Comparison of ENCODE assay signal across 17 cellular contexts in the genomic region with DNA sequence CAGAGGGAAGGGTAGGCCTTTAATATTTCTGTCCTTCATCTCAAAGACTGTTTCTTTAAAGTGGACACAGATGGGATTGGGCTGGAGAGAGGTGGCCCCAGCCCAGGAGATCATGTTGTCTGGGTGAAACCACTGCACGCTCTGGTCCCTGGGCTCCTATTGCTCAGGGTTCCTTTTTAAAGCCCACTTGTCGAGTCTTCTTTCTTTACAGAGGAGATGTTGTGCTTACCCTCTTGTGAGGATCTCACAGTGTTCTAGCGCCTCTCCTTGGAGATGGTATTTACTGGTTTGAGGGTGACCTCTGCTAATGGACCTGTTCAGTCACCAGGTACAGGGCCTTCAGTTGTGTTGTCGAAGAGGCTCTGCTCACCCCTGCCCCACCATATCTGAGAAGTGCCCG. TPM values are rescaled to one million over a fixed set of nuclear protein-coding genes. Genes with fewer than 3 reads are reported as not detected.
DNase-seq lines count a peak whose midpoint lies in the region; ATAC-seq, FAIRE-seq and TF ChIP-seq lines count a peak whose summit lies in the region.
"Had no signal": no experiment of that assay in that cellular context is flagged by ENCODE, and none has a peak within 500 bp of the region (broad histone marks: within the 10 kb centered on the region; RNA-seq: fewer than 3 reads in every experiment).

No MANE protein-coding gene starts in this region.

- H3K4me3 ChIP-seq in left ventricle myocardium inferior (no peak overlapping the region), right atrium auricular region (no peak overlapping the region), coronary artery (no peak overlapping the region), liver (ENCODE audit: low read depth in 1 of 3, low read length in 3 of 3) (no peak overlapping the region), aorta (ENCODE audit: low read length in 2 of 2) (no peak overlapping the region), brain microvascular endothelial cell (ENCODE audit: low read depth, low read length) (no peak overlapping the region)
- H3K4me3 ChIP-seq: BLaER1 had no signal

- H3K27me3 ChIP-seq in left ventricle myocardium inferior (ENCODE audit: low read depth) (no peaks in the 10 kb centered on the region), right atrium auricular region (no peaks in the 10 kb centered on the region), liver (ENCODE audit: control insufficient read depth in 4 of 4, insufficient read depth in 4 of 4, low read length in 3 of 4) (no peaks in the 10 kb centered on the region), aorta (ENCODE audit: control insufficient read depth in 1 of 2, insufficient read depth in 2 of 2, low read length in 1 of 2) (no peaks in the 10 kb centered on the region), brain microvascular endothelial cell (replicated peaks) (no peaks in the 10 kb centered on the region)

- no peak for TF ChIP-seq RAD21 in liver (IDR thresholded peaks at IDR 0.05)

- H3K9ac ChIP-seq in liver (ENCODE audit: low read depth in 1 of 2, low read length in 2 of 2) = no peak overlapping the region
- H3K9ac ChIP-seq: BLaER1 had no signal

- intact Hi-C loops in left ventricle myocardium inferior (cut with micrococcal nuclease) = no loop called here
- intact Hi-C loops in aorta (cut with DNase I) = no loop called here

- H3K4me1 ChIP-seq in left ventricle myocardium inferior (peaks cover 42% of the 10 kb centered on the region), right atrium auricular region (peaks cover 0 to 32% of the 10 kb centered on the region in 2 donors), liver (ENCODE audit: control insufficient read depth in 4 of 4, insufficient read depth in 4 of 4, low read length in 3 of 4) (peaks cover 4 to 20% (median 12%) of the 10 kb centered on the region in 4 donors), aorta (ENCODE audit: control insufficient read depth in 1 of 2, insufficient read depth in 2 of 2, low read length in 2 of 2) (peaks cover 10 to 13% of the 10 kb centered on the region in 2 donors)
- H3K4me1 ChIP-seq: Caco-2 had no signal

- H3K9me3 ChIP-seq in left ventricle myocardium inferior (replicated peaks) (peaks cover 9% of the 10 kb centered on the region), right atrium auricular region (no peaks in the 10 kb centered on the region), liver (ENCODE audit: control insufficient read depth in 4 of 4, low read length in 3 of 4) (no peaks in the 10 kb centered on the region), aorta (ENCODE audit: control insufficient read depth, low read length) (no peaks in the 10 kb centered on the region)

- in situ Hi-C loops in brain microvascular endothelial cell (cut with HindIII; ENCODE audit: low pct_ligation_motif_present, low sequenced_read_pairs) = no loop called here

- no peak for TF ChIP-seq CTCF in left ventricle myocardium inferior (IDR thresholded peaks at IDR 0.05; ENCODE audit: borderline replicate concordance)
- TF ChIP-seq CTCF in right atrium auricular region (IDR thresholded peaks at IDR 0.05) = no peak
- TF ChIP-seq CTCF in coronary artery (IDR thresholded peaks at IDR 0.05) = no peak
- TF ChIP-seq CTCF in liver (IDR thresholded peaks at IDR 0.05; ENCODE audit: low read depth, low read length, missing input control) = no peak
- no peak for TF ChIP-seq CTCF in brain microvascular endothelial cell (IDR thresholded peaks at IDR 0.05; ENCODE audit: low read depth, low read length, missing control alignments)

- FAIRE-seq in urothelium cell line (lab: Jason Lieb, UNC) = no peak
- FAIRE-seq: GM19239 had no signal

- H3K27ac ChIP-seq in left ventricle myocardium inferior (replicated peaks) = peak overlapping the region; percentile 50
- no peak overlapping the region for H3K27ac ChIP-seq in right atrium auricular region
- H3K27ac ChIP-seq in coronary artery = peak overlapping the region; percentile 75 to 81
- peak overlapping the region; percentile 25 to 40 for H3K27ac ChIP-seq in liver (ENCODE audit: low read depth in 1 of 2, low read length in 2 of 2)
- H3K27ac ChIP-seq in aorta (ENCODE audit: low read depth in 1 of 2, low read length in 2 of 2) = peak overlapping the region; percentile 7 to 20
- no peak overlapping the region for H3K27ac ChIP-seq in brain microvascular endothelial cell
- H3K27ac ChIP-seq: BLaER1 had no signal

- ATAC-seq in aorta (ENCODE audit: low FRiP score) = no peak
- no peak for ATAC-seq in HG02571 (IDR thresholded peaks at IDR 0.05; ENCODE audit: unreplicated experiment)

- no peak for DNase-seq in left ventricle myocardium inferior
- no peak for DNase-seq in right atrium auricular region (ENCODE audit: low spot score)
- no peak for DNase-seq in coronary artery (ENCODE audit: low spot score)
- DNase-seq in aorta = no peak
- DNase-seq in brain microvascular endothelial cell = no peak
- no peak for DNase-seq in urothelium cell line (ENCODE audit: low spot score)
- DNase-seq: 8988T; AML-193; Caco-2; CD8-positive, alpha-beta memory T cell; DMS53; GF-D8; HCEC 1CT had no signal

- WGBS in liver = 98% methylated on average over 5 of the region's 5 CpGs
- 97% methylated on average over 5 of the region's 5 CpGs for WGBS in aorta, 2 donors

- no peaks in the 10 kb centered on the region for H3K36me3 ChIP-seq in left ventricle myocardium inferior
- no peaks in the 10 kb centered on the region for H3K36me3 ChIP-seq in right atrium auricular region
- H3K36me3 ChIP-seq in liver (ENCODE audit: control insufficient read depth in 4 of 4, insufficient read depth in 3 of 4, low read depth in 1 of 4, low read length in 3 of 4) = no peaks in the 10 kb centered on the region
- H3K36me3 ChIP-seq in aorta (ENCODE audit: control insufficient read depth in 1 of 2, insufficient read depth in 2 of 2, low read length in 1 of 2) = no peaks in the 10 kb centered on the region
- H3K36me3 ChIP-seq in brain microvascular endothelial cell (replicated peaks) = no peaks in the 10 kb centered on the region
- H3K36me3 ChIP-seq: BLaER1 had no signal

TF ChIP-seq in liver, 16 proteins besides CTCF, POLR2A, EP300 and RAD21:
- TF ChIP-seq RXRA (IDR thresholded peaks at IDR 0.05) (no peak), NR2F2 (IDR thresholded peaks at IDR 0.05) (no peak), TAF1 (conservative IDR thresholded peaks at IDR 0.05) (no peak), GABPA (IDR thresholded peaks at IDR 0.05 in 1 of 2, conservative IDR thresholded peaks at IDR 0.05 in 1 of 2) (no peak), SP1 (IDR thresholded peaks at IDR 0.05) (no peak), FOXA2 (IDR thresholded peaks at IDR 0.05) (no peak), FOXA1 (IDR thresholded peaks at IDR 0.05) (no peak), EGR1 (IDR thresholded peaks at IDR 0.05; ENCODE audit: low read depth in 2 of 2) (no peak), HNF4A (conservative IDR thresholded peaks at IDR 0.05) (no peak), HNF4G (IDR thresholded peaks at IDR 0.05) (no peak)
- TF ChIP-seq, protein P1, sequence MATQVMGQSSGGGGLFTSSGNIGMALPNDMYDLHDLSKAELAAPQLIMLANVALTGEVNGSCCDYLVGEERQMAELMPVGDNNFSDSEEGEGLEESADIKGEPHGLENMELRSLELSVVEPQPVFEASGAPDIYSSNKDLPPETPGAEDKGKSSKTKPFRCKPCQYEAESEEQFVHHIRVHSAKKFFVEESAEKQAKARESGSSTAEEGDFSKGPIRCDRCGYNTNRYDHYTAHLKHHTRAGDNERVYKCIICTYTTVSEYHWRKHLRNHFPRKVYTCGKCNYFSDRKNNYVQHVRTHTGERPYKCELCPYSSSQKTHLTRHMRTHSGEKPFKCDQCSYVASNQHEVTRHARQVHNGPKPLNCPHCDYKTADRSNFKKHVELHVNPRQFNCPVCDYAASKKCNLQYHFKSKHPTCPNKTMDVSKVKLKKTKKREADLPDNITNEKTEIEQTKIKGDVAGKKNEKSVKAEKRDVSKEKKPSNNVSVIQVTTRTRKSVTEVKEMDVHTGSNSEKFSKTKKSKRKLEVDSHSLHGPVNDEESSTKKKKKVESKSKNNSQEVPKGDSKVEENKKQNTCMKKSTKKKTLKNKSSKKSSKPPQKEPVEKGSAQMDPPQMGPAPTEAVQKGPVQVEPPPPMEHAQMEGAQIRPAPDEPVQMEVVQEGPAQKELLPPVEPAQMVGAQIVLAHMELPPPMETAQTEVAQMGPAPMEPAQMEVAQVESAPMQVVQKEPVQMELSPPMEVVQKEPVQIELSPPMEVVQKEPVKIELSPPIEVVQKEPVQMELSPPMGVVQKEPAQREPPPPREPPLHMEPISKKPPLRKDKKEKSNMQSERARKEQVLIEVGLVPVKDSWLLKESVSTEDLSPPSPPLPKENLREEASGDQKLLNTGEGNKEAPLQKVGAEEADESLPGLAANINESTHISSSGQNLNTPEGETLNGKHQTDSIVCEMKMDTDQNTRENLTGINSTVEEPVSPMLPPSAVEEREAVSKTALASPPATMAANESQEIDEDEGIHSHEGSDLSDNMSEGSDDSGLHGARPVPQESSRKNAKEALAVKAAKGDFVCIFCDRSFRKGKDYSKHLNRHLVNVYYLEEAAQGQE (IDR thresholded peaks at IDR 0.05) = no peak
- TF ChIP-seq, protein P2, sequence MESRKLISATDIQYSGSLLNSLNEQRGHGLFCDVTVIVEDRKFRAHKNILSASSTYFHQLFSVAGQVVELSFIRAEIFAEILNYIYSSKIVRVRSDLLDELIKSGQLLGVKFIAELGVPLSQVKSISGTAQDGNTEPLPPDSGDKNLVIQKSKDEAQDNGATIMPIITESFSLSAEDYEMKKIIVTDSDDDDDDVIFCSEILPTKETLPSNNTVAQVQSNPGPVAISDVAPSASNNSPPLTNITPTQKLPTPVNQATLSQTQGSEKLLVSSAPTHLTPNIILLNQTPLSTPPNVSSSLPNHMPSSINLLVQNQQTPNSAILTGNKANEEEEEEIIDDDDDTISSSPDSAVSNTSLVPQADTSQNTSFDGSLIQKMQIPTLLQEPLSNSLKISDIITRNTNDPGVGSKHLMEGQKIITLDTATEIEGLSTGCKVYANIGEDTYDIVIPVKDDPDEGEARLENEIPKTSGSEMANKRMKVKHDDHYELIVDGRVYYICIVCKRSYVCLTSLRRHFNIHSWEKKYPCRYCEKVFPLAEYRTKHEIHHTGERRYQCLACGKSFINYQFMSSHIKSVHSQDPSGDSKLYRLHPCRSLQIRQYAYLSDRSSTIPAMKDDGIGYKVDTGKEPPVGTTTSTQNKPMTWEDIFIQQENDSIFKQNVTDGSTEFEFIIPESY (IDR thresholded peaks at IDR 0.05) = no peak

RNA-seq across cellular contexts. Expression of gene CLYBL, which starts 23.2 kb away (rescaled TPM):
- total RNA-seq in left ventricle myocardium inferior = 25.5 TPM
- total RNA-seq in right atrium auricular region = 1 to 10 TPM; 7.8 to 9.9 TPM
- total RNA-seq in liver = 10 to 100 TPM in 1 of 2 donors, 1 to 10 TPM in 1; 8.2 to 19.5 TPM
- polyA plus RNA-seq in liver = 10 to 100 TPM; 22.2 to 31.1 TPM
- 1 to 10 TPM; 7.7 to 8.3 TPM for total RNA-seq in aorta
- 10 to 100 TPM in 1 of 2 donors, 1 to 10 TPM in 1; 8.2 to 34.9 TPM for polyA plus RNA-seq in aorta

Comparison
In these comparisons a context has a peak if more than half of its experiments do, and no peak if none do; other contexts are left out.
1. H3K27ac ChIP-seq: peak in left ventricle myocardium inferior (single experiment), coronary artery (2 of 2), liver (2 of 2) and aorta (2 of 2); none in right atrium auricular region (0 of 2) and brain microvascular endothelial cell (single experiment).